In the genomic region with DNA sequence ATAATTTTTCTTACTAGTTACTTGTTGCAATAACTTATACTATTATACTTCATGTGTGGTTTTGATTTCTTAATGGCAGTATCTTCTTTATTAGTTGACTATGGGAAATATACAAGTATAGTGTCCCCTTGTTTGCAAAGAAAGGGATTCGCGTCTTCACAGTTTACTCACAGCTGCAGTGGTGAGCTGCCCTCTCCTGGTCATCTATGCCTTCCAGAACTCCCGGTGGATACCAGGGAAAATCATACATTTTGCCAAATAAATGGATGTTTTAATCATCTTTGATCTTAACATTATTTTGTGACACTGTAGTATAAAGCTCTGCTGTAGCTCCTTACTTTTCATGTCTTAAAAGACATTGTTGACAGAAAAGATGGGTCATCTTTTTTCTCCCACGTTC, we compare ENCODE assay signal across 10 cellular contexts.
DNase-seq lines count a peak whose midpoint lies in the region; ATAC-seq, FAIRE-seq and TF ChIP-seq lines count a peak whose summit lies in the region.
"Had no signal": no experiment of that assay in that cellular context is flagged by ENCODE, and none has a peak within 500 bp of the region (broad histone marks: within the 10 kb centered on the region; RNA-seq: fewer than 3 reads in every experiment).

No MANE protein-coding gene starts in this region.

- H3K9me3 Mint-ChIP-seq in H9 (no peaks in the 10 kb centered on the region), activated B cell treated with CpG ODN at 0.5 μM for 24 hours (no peaks in the 10 kb centered on the region)

- TF ChIP-seq CTCF in AG09309 (IDR thresholded peaks at IDR 0.05; ENCODE audit: control insufficient read depth, insufficient read depth, low read depth, low read length, missing control alignments) (peak; percentile 67), H9 (conservative IDR thresholded peaks at IDR 0.05) (peak; percentile 84), activated B cell treated with CpG ODN at 0.5 μM for 24 hours (IDR thresholded peaks at IDR 0.05) (no peak), kidney (IDR thresholded peaks at IDR 0.05; ENCODE audit: borderline replicate concordance, extremely low read depth, insufficient read depth) (peak; percentile 39), left lung (IDR thresholded peaks at IDR 0.05) (no peak), ascending aorta (IDR thresholded peaks at IDR 0.05) (peak in 1 of 3 experiments; percentile 14)

- H3T11ph ChIP-seq in H9 (ENCODE audit: low read length) = no peak overlapping the region

- no peak overlapping the region for H3K9ac ChIP-seq in H9 (ENCODE audit: extremely low read depth, insufficient read length, low read length)
- no peak overlapping the region for H3K9ac ChIP-seq in kidney (ENCODE audit: low read length in 2 of 2)

- no peak overlapping the region for H2AFZ ChIP-seq in H9 (ENCODE audit: low read length)

- no peak overlapping the region for H4K5ac ChIP-seq in H9 (ENCODE audit: insufficient read length, low read depth, low read length)

- no CpG with 5 or more reads among the region's 4 CpGs for WGBS in H9 (ENCODE audit: extremely low coverage, insufficient read length, low lambda C conversion rate)

- intact Hi-C loops in activated B cell treated with CpG ODN at 0.5 μM for 24 hours (cut with micrococcal nuclease) = no loop called here
- intact Hi-C loops in kidney (cut with DNase I) = no loop called here
- intact Hi-C loops in left lung (cut with DNase I) = no loop called here
- intact Hi-C loops in ascending aorta (cut with DNase I) = no loop called here

- H3K27me3 Mint-ChIP-seq in H9 (ENCODE audit: low read depth) (no peaks in the 10 kb centered on the region), activated B cell treated with CpG ODN at 0.5 μM for 24 hours (no peaks in the 10 kb centered on the region)
- H3K27me3 Mint-ChIP-seq: activated CD4-positive, alpha-beta T cell treated with anti-CD3 and anti-CD28 coated beads for 36 hours had no signal

- H3K36me3 Mint-ChIP-seq in H9 (ENCODE audit: insufficient read depth in 1 of 3, low read depth in 3 of 3) (no peaks in the 10 kb centered on the region), activated B cell treated with CpG ODN at 0.5 μM for 24 hours (ENCODE audit: low read depth) (peaks cover 42% of the 10 kb centered on the region)

- CTCF ChIA-PET in activated B cell treated with CpG ODN at 0.5 μM for 24 hours (lab: Charles Lee) = interaction anchor here (0.8 kb wide), 1 partner anchor 68 kb away, joined by 3 read pairs; no protein-coding TSS in a partner anchor

- H3K27me3 ChIP-seq in H9 (ENCODE audit: insufficient read depth, low read length) = no peaks in the 10 kb centered on the region
- H3K27me3 ChIP-seq in left lung = no peaks in the 10 kb centered on the region
- no peaks in the 10 kb centered on the region for H3K27me3 ChIP-seq in ascending aorta

- H2AK5ac ChIP-seq in H9 (ENCODE audit: insufficient read length, low read length) = no peak overlapping the region

- no peak overlapping the region for H4K91ac ChIP-seq in H9 (ENCODE audit: insufficient read length, low read depth, low read length)

- no peak overlapping the region for H3K4me3 ChIP-seq in AG09309 (ENCODE audit: control insufficient read depth, low read depth, low read length)
- H3K4me3 ChIP-seq in kidney (ENCODE audit: low read length in 2 of 2) = no peak overlapping the region
- H3K4me3 ChIP-seq in left lung = no peak overlapping the region
- H3K4me3 ChIP-seq in ascending aorta = no peak overlapping the region

- H3K14ac ChIP-seq in H9 (ENCODE audit: insufficient read depth, low read length) = no peak overlapping the region

- no peaks in the 10 kb centered on the region for H3K79me2 ChIP-seq in H9 (ENCODE audit: insufficient read depth, low read length)

- no peaks in the 10 kb centered on the region for H3K79me1 ChIP-seq in H9 (ENCODE audit: insufficient read depth, low read depth, low read length, poor library complexity, severe bottlenecking)

- FAIRE-seq in kidney (lab: Jason Lieb, UNC) = no peak
- FAIRE-seq: frontal cortex had no signal

- no peak overlapping the region for H3K4ac ChIP-seq in H9 (ENCODE audit: low read depth, low read length)

- H3K4me2 ChIP-seq in H9 (ENCODE audit: insufficient read depth, insufficient read length, low read length) = no peak overlapping the region

- H3K4me1 Mint-ChIP-seq in H9 (peaks cover 23 to 27% of the 10 kb centered on the region in 2 experiments), activated B cell treated with CpG ODN at 0.5 μM for 24 hours (peaks cover 75% of the 10 kb centered on the region)

- H3K36me3 ChIP-seq in kidney (ENCODE audit: control insufficient read depth in 1 of 2, insufficient read depth in 2 of 2, low read length in 2 of 2) (no peaks in the 10 kb centered on the region), left lung (no peaks in the 10 kb centered on the region), ascending aorta (no peaks in the 10 kb centered on the region)

- no peak overlapping the region for H2BK5ac ChIP-seq in H9 (ENCODE audit: insufficient read length, low read length)

- no peaks in the 10 kb centered on the region for H4K20me1 ChIP-seq in H9 (ENCODE audit: control insufficient read depth, insufficient read depth, insufficient read length)

- no peak for ATAC-seq in activated B cell treated with CpG ODN at 0.5 μM for 24 hours (ENCODE audit: low read depth)
- no peak for ATAC-seq in HG02610 (IDR thresholded peaks at IDR 0.05; ENCODE audit: unreplicated experiment)
- ATAC-seq in left lung = no peak
- ATAC-seq in GM18517 (IDR thresholded peaks at IDR 0.05; ENCODE audit: unreplicated experiment) = no peak
- ATAC-seq: activated CD4-positive, alpha-beta T cell treated with anti-CD3 and anti-CD28 coated beads for 36 hours had no signal

- DNase-seq in AG09309 (ENCODE audit: low read depth) (no peak), H9 (no peak), activated B cell treated with CpG ODN at 0.5 μM for 24 hours (no peak), kidney (no peak), left lung (no peak), ascending aorta (ENCODE audit: low spot score in 2 of 2) (no peak)
- DNase-seq: activated CD4-positive, alpha-beta T cell treated with anti-CD3 and anti-CD28 coated beads for 36 hours had no signal

- H3K27ac Mint-ChIP-seq in H9 (no peak overlapping the region), activated B cell treated with CpG ODN at 0.5 μM for 24 hours (peak overlapping the region; percentile 72)
- H3K27ac Mint-ChIP-seq: activated CD4-positive, alpha-beta T cell treated with anti-CD3 and anti-CD28 coated beads for 36 hours had no signal

- H3K27ac ChIP-seq in H9 (ENCODE audit: insufficient read length, low read depth, low read length) = no peak overlapping the region
- H3K27ac ChIP-seq in kidney (ENCODE audit: low read depth in 2 of 2, low read length in 2 of 2) = no peak overlapping the region
- H3K27ac ChIP-seq in left lung = no peak overlapping the region
- H3K27ac ChIP-seq in ascending aorta = no peak overlapping the region

- H3K18ac ChIP-seq in H9 (ENCODE audit: insufficient read length, low read depth, low read length) = no peak overlapping the region

- H3K23me2 ChIP-seq in H9 (ENCODE audit: insufficient read length, low read depth, low read length, poor library complexity, severe bottlenecking) = no peaks in the 10 kb centered on the region

- H2BK12ac ChIP-seq in H9 (ENCODE audit: insufficient read length, low read depth, low read length) = no peak overlapping the region

- no peak overlapping the region for H3K56ac ChIP-seq in H9 (ENCODE audit: insufficient read length, low read depth, low read length)

- no peak overlapping the region for H2BK20ac ChIP-seq in H9 (ENCODE audit: low read depth, low read length, poor library complexity, severe bottlenecking)

- H2BK15ac ChIP-seq in H9 (ENCODE audit: low read depth, low read length) = no peak overlapping the region

- no peak overlapping the region for H2BK120ac ChIP-seq in H9 (ENCODE audit: low read depth, low read length, poor library complexity, severe bottlenecking)

- H3K9me3 ChIP-seq in H9 (ENCODE audit: control insufficient read depth, low read depth, low read length) (no peaks in the 10 kb centered on the region), kidney (ENCODE audit: control insufficient read depth in 1 of 2, low read length in 2 of 2) (no peaks in the 10 kb centered on the region), left lung (no peaks in the 10 kb centered on the region), ascending aorta (no peaks in the 10 kb centered on the region)

- POLR2A ChIA-PET in activated B cell treated with CpG ODN at 0.5 μM for 24 hours (lab: Charles Lee) = interaction anchor here (0.6 to 1.6 kb wide), 2 partner anchors 34 to 228 kb away, joined by 3 to 13 read pairs; partner anchors contain the start of gene PAX5

- H3K23ac ChIP-seq in H9 (ENCODE audit: insufficient read length, low read depth, low read length) = no peak overlapping the region

- H3K4me1 ChIP-seq in H9 (ENCODE audit: insufficient read depth, low read length) (peaks cover 10% of the 10 kb centered on the region; the same call in 1 of the 2 replicates), kidney (ENCODE audit: control insufficient read depth in 1 of 2, insufficient read depth in 1 of 2, low read depth in 1 of 2, low read length in 2 of 2) (no peaks in the 10 kb centered on the region), left lung (peaks cover 0 to 4% of the 10 kb centered on the region in 2 donors), ascending aorta (no peaks in the 10 kb centered on the region)

- H4K8ac ChIP-seq in H9 (replicated peaks; ENCODE audit: insufficient read length, low read depth, low read length) = no peak overlapping the region

- H3K4me3 Mint-ChIP-seq in H9 (no peak overlapping the region), activated B cell treated with CpG ODN at 0.5 μM for 24 hours (no peak overlapping the region)
- H3K4me3 Mint-ChIP-seq: activated CD4-positive, alpha-beta T cell treated with anti-CD3 and anti-CD28 coated beads for 36 hours had no signal

Comparison
In these comparisons a context has a peak if more than half of its experiments do, and no peak if none do; other contexts are left out.
1. CTCF ChIP-seq: peak in AG09309 (single experiment), H9 (single experiment) and kidney (single experiment); none in activated B cell treated with CpG ODN at 0.5 μM for 24 hours (single experiment) and left lung (0 of 2).